20 cellular contexts compared by ENCODE assay signal in the genomic region with DNA sequence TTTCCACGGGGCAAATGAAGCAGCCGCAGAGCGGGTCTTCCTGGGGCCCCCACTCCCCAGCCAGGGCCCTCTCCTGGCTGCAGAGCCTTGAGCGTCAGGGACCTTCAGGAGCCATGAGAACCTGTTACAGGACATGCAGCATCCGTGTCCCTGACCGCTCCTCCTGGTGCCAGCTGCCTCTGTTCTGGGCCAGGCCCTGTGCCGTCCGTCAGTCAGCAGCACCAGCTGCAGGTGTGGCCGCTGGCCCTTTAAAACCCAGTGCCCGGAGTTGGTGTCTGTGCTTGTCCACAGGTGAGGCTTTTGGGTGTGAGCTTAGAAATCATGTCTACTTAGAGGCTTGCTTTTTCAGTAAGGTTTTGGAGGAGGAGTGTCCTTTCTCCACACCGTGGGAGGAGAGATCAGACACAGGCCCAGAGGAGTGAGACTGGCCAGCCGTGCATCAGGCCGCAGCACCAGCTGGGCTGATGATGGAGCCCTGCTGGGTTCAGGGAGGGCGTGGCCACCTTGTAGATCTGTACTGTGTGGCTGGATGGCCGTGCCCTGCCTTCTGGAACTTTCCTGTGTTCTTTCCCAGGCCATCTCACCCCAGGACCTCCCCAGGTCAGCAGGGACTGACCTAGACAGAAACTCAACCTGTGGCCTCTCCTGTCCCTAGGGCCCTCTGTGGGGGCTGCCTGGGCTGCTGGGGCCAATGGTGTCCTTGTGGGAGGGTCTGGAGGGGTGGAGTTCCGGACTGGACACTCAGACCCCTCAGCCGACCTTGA. TPM values are rescaled to one million over a fixed set of nuclear protein-coding genes. Genes with fewer than 3 reads are reported as not detected.
DNase-seq lines count a peak whose midpoint lies in the region; ATAC-seq and TF ChIP-seq lines count a peak whose summit lies in the region.
"Had no signal": no experiment of that assay in that cellular context is flagged by ENCODE, and none has a peak within 500 bp of the region (broad histone marks: within the 10 kb centered on the region; RNA-seq: fewer than 3 reads in every experiment).

No MANE protein-coding gene starts in this region.

- H3K27me3 Mint-ChIP-seq in osteocyte (ENCODE audit: unreplicated experiment): no peaks in the 10 kb centered on the region
- H3K27me3 Mint-ChIP-seq: central memory CD8-positive, alpha-beta T cell; natural killer cell treated with Interleukin-12 subunit alpha and Interleukin-12 subunit beta and Interleukin-15 and Interleukin-18, amount 100 ng/mL, for 72 hours; stimulated activated naive CD8-positive, alpha-beta T cell treated with anti-CD3 and anti-CD28 coated beads, Interleukin-15, amount 100 ng/mL, for 72 hours had no signal

- WGBS in heart left ventricle, 4 donors: 82 to 89% (median 85%) methylated on average over 6 to 17 of the region's 17 CpGs

- peak overlapping the region in 5 of 12 donors; percentile 17 to 54 (median 27) for H3K27ac ChIP-seq in heart left ventricle
- H3K27ac ChIP-seq: uterus, VCaP had no signal

- no peak overlapping the region for H3K4me3 Mint-ChIP-seq in osteocyte (ENCODE audit: unreplicated experiment)
- H3K4me3 Mint-ChIP-seq: CD8-positive, alpha-beta T cell; central memory CD8-positive, alpha-beta T cell; immature natural killer cell; natural killer cell treated with Interleukin-12 subunit alpha and Interleukin-12 subunit beta and Interleukin-15 and Interleukin-18, amount 100 ng/mL, for 72 hours; stimulated activated naive CD8-positive, alpha-beta T cell treated with anti-CD3 and anti-CD28 coated beads, Interleukin-15, amount 100 ng/mL, for 72 hours had no signal

- peak overlapping the region; percentile 50 for H3K27ac Mint-ChIP-seq in osteocyte (ENCODE audit: unreplicated experiment)
- H3K27ac Mint-ChIP-seq: CD8-positive, alpha-beta T cell; immature natural killer cell; natural killer cell treated with Interleukin-12 subunit alpha and Interleukin-12 subunit beta and Interleukin-15 and Interleukin-18, amount 100 ng/mL, for 72 hours had no signal

- intact Hi-C loops in heart left ventricle (cut with DNase I): loop anchor here in 2 of 10 donors (10.0 kb wide), 2 partner anchors 93 to 313 kb away; partner anchors contain the start of gene TMEM132B (in 1 of the 2)

- TF ChIP-seq CTCF in choroid plexus epithelial cell (conservative IDR thresholded peaks at IDR 0.05; ENCODE audit: low read depth, low read length) (no peak), heart left ventricle (IDR thresholded peaks at IDR 0.05) (no peak), osteocyte (IDR thresholded peaks at IDR 0.05) (no peak)

- no peaks in the 10 kb centered on the region for H3K9me3 Mint-ChIP-seq in osteocyte (ENCODE audit: unreplicated experiment)
- H3K9me3 Mint-ChIP-seq: CD8-positive, alpha-beta T cell; central memory CD8-positive, alpha-beta T cell; immature natural killer cell; natural killer cell treated with Interleukin-12 subunit alpha and Interleukin-12 subunit beta and Interleukin-15 and Interleukin-18, amount 100 ng/mL, for 72 hours; stimulated activated naive CD8-positive, alpha-beta T cell treated with anti-CD3 and anti-CD28 coated beads, Interleukin-15, amount 100 ng/mL, for 72 hours had no signal

- peaks cover 11% of the 10 kb centered on the region for H3K4me1 Mint-ChIP-seq in osteocyte (ENCODE audit: unreplicated experiment)
- H3K4me1 Mint-ChIP-seq: immature natural killer cell had no signal

- H3K27me3 ChIP-seq in heart left ventricle: no peaks in the 10 kb centered on the region
- H3K27me3 ChIP-seq: uterus had no signal

- H3K36me3 Mint-ChIP-seq in osteocyte (ENCODE audit: unreplicated experiment): peaks cover 17% of the 10 kb centered on the region
- H3K36me3 Mint-ChIP-seq: natural killer cell treated with Interleukin-12 subunit alpha and Interleukin-12 subunit beta and Interleukin-15 and Interleukin-18, amount 100 ng/mL, for 72 hours had no signal

- no peak overlapping the region for H3K4me3 ChIP-seq in choroid plexus epithelial cell (ENCODE audit: low read depth, low read length)
- H3K4me3 ChIP-seq in heart left ventricle: no peak overlapping the region
- H3K4me3 ChIP-seq: uterus had no signal

- no peak for TF ChIP-seq POLR2A in heart left ventricle (IDR thresholded peaks at IDR 0.05)

- H3K4me1 ChIP-seq in heart left ventricle: peaks cover 0 to 6% (median 0%) of the 10 kb centered on the region in 12 donors
- H3K4me1 ChIP-seq: uterus had no signal

- ATAC-seq in heart left ventricle: peak; percentile 44 to 83 (median 58)
- ATAC-seq: CD8-positive, alpha-beta T cell; natural killer cell treated with Interleukin-12 subunit alpha and Interleukin-12 subunit beta and Interleukin-15 and Interleukin-18, amount 100 ng/mL, for 72 hours; stimulated activated naive CD8-positive, alpha-beta T cell treated with anti-CD3 and anti-CD28 coated beads, Interleukin-15, amount 100 ng/mL, for 72 hours had no signal

- H3K36me3 ChIP-seq in heart left ventricle: peaks cover 0 to 41% (median 19%) of the 10 kb centered on the region in 9 donors
- H3K36me3 ChIP-seq: uterus had no signal

- DNase-seq in COLO668 (lab: John Stamatoyannopoulos, UW; ENCODE audit: unreplicated experiment) (peak; percentile 76), choroid plexus epithelial cell (ENCODE audit: low read depth) (peak; percentile 72), heart left ventricle (peak in 2 of 5 donors; percentile 66 to 67), osteocyte (ENCODE audit: extremely low spot score, unreplicated experiment) (no peak), NCI-H446 (lab: John Stamatoyannopoulos, UW) (no peak), glomerular visceral epithelial cell (ENCODE audit: extremely low spot score) (no peak)
- DNase-seq in activated CD4-positive, alpha-beta T cell treated with anti-CD3 and anti-CD28 coated beads for 4 hours: no peak
- DNase-seq in central memory CD4-positive, alpha-beta T cell: no peak
- DNase-seq: activated CD8-positive, alpha-beta memory T cell treated with anti-CD3 and anti-CD28 coated beads for 24 hours; CD8-positive, alpha-beta T cell; immature natural killer cell; MV-4-11; NCI-H2081 treated with DMSO at 0.1 percent for 48 hours; NCI-H524 treated with DMSO at 0.1 percent for 48 hours; stimulated activated naive CD8-positive, alpha-beta T cell treated with anti-CD3 and anti-CD28 coated beads, Interleukin-15, amount 100 ng/mL, for 72 hours; T-helper 1 cell; uterus had no signal

- no peaks in the 10 kb centered on the region for H3K9me3 ChIP-seq in heart left ventricle
- H3K9me3 ChIP-seq: uterus had no signal

RNA-seq across cellular contexts. Expression of gene AACS, which starts 27.1 kb away (rescaled TPM):
- total RNA-seq in heart left ventricle: 10 to 100 TPM; 10.2 to 19.3 (median 12.4) TPM
- 10 to 100 TPM in 1 of 2 donors, 1 to 10 TPM in 1; 7.4 to 13.9 TPM for polyA plus RNA-seq in heart left ventricle
- 21.8 and 22.0 TPM in 2 replicates for total RNA-seq in osteocyte

Comparison
In these comparisons a context has a peak if more than half of its experiments do, and no peak if none do; other contexts are left out.
1. DNase-seq: peak in COLO668 (single experiment) and choroid plexus epithelial cell (single experiment); none in osteocyte (single experiment), NCI-H446 (0 of 2), activated CD4-positive, alpha-beta T cell treated with anti-CD3 and anti-CD28 coated beads for 4 hours (0 of 2), glomerular visceral epithelial cell (single experiment) and central memory CD4-positive, alpha-beta T cell (single experiment).